Comparison of ENCODE assay signal across 19 cellular contexts in genomic region chr4:55291227-55291629, GRCh38. TPM values are rescaled to one million over a fixed set of nuclear protein-coding genes. Genes with fewer than 3 reads are reported as not detected.
DNase-seq lines count a peak whose midpoint lies in the region; ATAC-seq and TF ChIP-seq lines count a peak whose summit lies in the region.
"Had no signal": no experiment of that assay in that cellular context is flagged by ENCODE, and none has a peak within 500 bp of the region (broad histone marks: within the 10 kb centered on the region; RNA-seq: fewer than 3 reads in every experiment).

No MANE protein-coding gene starts in this region.

- H3K4me3 ChIP-seq in GM23338 (no peak overlapping the region), cardiac fibroblast (replicated peaks in 1 of 2; ENCODE audit: low read depth in 2 of 2, low read length in 2 of 2) (no peak overlapping the region), skeletal muscle cell (ENCODE audit: low read depth, low read length) (no peak overlapping the region)

- no peaks in the 10 kb centered on the region for H3K27me3 ChIP-seq in GM23338 (ENCODE audit: insufficient read depth)

- H3K4me3 Mint-ChIP-seq in GM23338 (no peak overlapping the region), T-cell (no peak overlapping the region)
- H3K4me3 Mint-ChIP-seq: activated B cell treated with CpG ODN at 0.5 μM for 24 hours; activated CD8-positive, alpha-beta T cell treated with anti-CD3 and anti-CD28 coated beads for 36 hours; activated T-cell treated with anti-CD3 and anti-CD28 coated beads, Interleukin-2, amount 50 U/mL, for 24 hours; stimulated activated effector memory CD8-positive, alpha-beta T cell treated with anti-CD3 and anti-CD28 coated beads, Interleukin-12 subunit alpha, Interleukin-12 subunit beta, amount 100 ng/mL, for 72 hours; T-helper 1 cell treated with Interleukin-12 subunit alpha and Interleukin-12 subunit beta and Interleukin-4 antibody, amounts not matched to agents 30 μg/mL and 1 μg/mL, for 36 hours had no signal

- no peaks in the 10 kb centered on the region; the same call in 1 of the 2 replicates for H3K4me1 ChIP-seq in GM23338 (ENCODE audit: insufficient read depth)

- H3K27me3 Mint-ChIP-seq in GM23338 (ENCODE audit: insufficient read depth, low read depth, poor library complexity) (no peaks in the 10 kb centered on the region), T-cell (peaks cover 13 to 14% of the 10 kb centered on the region in 2 donors)

- peak overlapping the region; percentile 38; the same call in 1 of the 2 replicates for H2AFZ ChIP-seq in GM23338

- H3K27ac Mint-ChIP-seq in GM23338 = peak overlapping the region; percentile 4; the same call in 1 of the 2 replicates
- no peak overlapping the region for H3K27ac Mint-ChIP-seq in T-cell
- H3K27ac Mint-ChIP-seq: activated B cell treated with CpG ODN at 0.5 μM for 24 hours; activated CD8-positive, alpha-beta T cell treated with anti-CD3 and anti-CD28 coated beads for 36 hours; activated T-cell treated with anti-CD3 and anti-CD28 coated beads, Interleukin-2, amount 50 U/mL, for 24 hours; stimulated activated effector memory CD8-positive, alpha-beta T cell treated with anti-CD3 and anti-CD28 coated beads, Interleukin-12 subunit alpha, Interleukin-12 subunit beta, amount 100 ng/mL, for 72 hours; T-helper 1 cell treated with Interleukin-12 subunit alpha and Interleukin-12 subunit beta and Interleukin-4 antibody, amounts not matched to agents 30 μg/mL and 1 μg/mL, for 36 hours had no signal

- no peaks in the 10 kb centered on the region; the same call in 1 of the 2 replicates for H3K36me3 ChIP-seq in GM23338 (ENCODE audit: insufficient read depth)

- intact Hi-C loops in left cardiac atrium (cut with DNase I) = no loop called here

- no peaks in the 10 kb centered on the region for H3K9me2 ChIP-seq in GM23338 (ENCODE audit: insufficient read depth)

- ATAC-seq in GM23338 (no peak), left cardiac atrium (peak; percentile 47 to 95), T-cell (replicated peaks in 1 of 4) (no peak), GM18502 (IDR thresholded peaks at IDR 0.05; ENCODE audit: poor library complexity, unreplicated experiment) (no peak), GM21786 (IDR thresholded peaks at IDR 0.05; ENCODE audit: unreplicated experiment) (no peak), GM21360 (IDR thresholded peaks at IDR 0.05; ENCODE audit: unreplicated experiment) (no peak)
- ATAC-seq: activated CD8-positive, alpha-beta T cell treated with anti-CD3 and anti-CD28 coated beads for 36 hours; left lobe of liver had no signal

- TF ChIP-seq CTCF in GM23338 (conservative IDR thresholded peaks at IDR 0.05; ENCODE audit: low read depth in 2 of 2) (no peak), cardiac fibroblast (IDR thresholded peaks at IDR 0.05; ENCODE audit: low read depth, low read length) (no peak)

- H3K4me2 ChIP-seq in GM23338 = no peak overlapping the region

- POLR2A ChIA-PET in T-cell (lab: Charles Lee) = no interaction called here

- H3F3A ChIP-seq in GM23338 (replicated peaks; ENCODE audit: low read depth) = no peaks in the 10 kb centered on the region

- CTCF ChIA-PET in T-cell (lab: Charles Lee) = no interaction called here

- H4K20me1 ChIP-seq in GM23338 (replicated peaks; ENCODE audit: insufficient read depth) = no peaks in the 10 kb centered on the region

- H3K9me3 Mint-ChIP-seq in GM23338 (no peaks in the 10 kb centered on the region), T-cell (no peaks in the 10 kb centered on the region)
- H3K9me3 Mint-ChIP-seq: activated B cell treated with CpG ODN at 0.5 μM for 24 hours; activated CD8-positive, alpha-beta T cell treated with anti-CD3 and anti-CD28 coated beads for 36 hours; activated T-cell treated with anti-CD3 and anti-CD28 coated beads, Interleukin-2, amount 50 U/mL, for 24 hours; stimulated activated effector memory CD8-positive, alpha-beta T cell treated with anti-CD3 and anti-CD28 coated beads, Interleukin-12 subunit alpha, Interleukin-12 subunit beta, amount 100 ng/mL, for 72 hours; T-helper 1 cell treated with Interleukin-12 subunit alpha and Interleukin-12 subunit beta and Interleukin-4 antibody, amounts not matched to agents 30 μg/mL and 1 μg/mL, for 36 hours had no signal

- no peak for DNase-seq in GM23338 (ENCODE audit: low spot score)
- peak; percentile 33 to 62 for DNase-seq in cardiac fibroblast (ENCODE audit: low read depth in 2 of 2)
- DNase-seq in left cardiac atrium = peak; percentile 53
- peak; percentile 10 for DNase-seq in skeletal muscle cell (ENCODE audit: low read depth)
- no peak for DNase-seq in T-cell
- DNase-seq: activated B cell treated with CpG ODN at 0.5 μM for 24 hours; activated CD8-positive, alpha-beta T cell treated with anti-CD3 and anti-CD28 coated beads for 36 hours; activated naive CD4-positive, alpha-beta T cell treated with Interleukin-2 at 50 U/mL for 16 hours; activated T-cell treated with anti-CD3 and anti-CD28 coated beads, Interleukin-2, amount 50 U/mL, for 24 hours; Kasumi-1; NCI-H1105; NCI-H2081 treated with DMSO at 0.1 percent for 48 hours; SHP77 had no signal

- H3K36me3 Mint-ChIP-seq in GM23338 (ENCODE audit: low read depth) (no peaks in the 10 kb centered on the region), T-cell (no peaks in the 10 kb centered on the region)
- H3K36me3 Mint-ChIP-seq: stimulated activated effector memory CD8-positive, alpha-beta T cell treated with anti-CD3 and anti-CD28 coated beads, Interleukin-12 subunit alpha, Interleukin-12 subunit beta, amount 100 ng/mL, for 72 hours had no signal

- no peaks in the 10 kb centered on the region for H3K79me2 ChIP-seq in GM23338 (replicated peaks; ENCODE audit: insufficient read depth)

- no peak overlapping the region for H3K27ac ChIP-seq in GM23338 (ENCODE audit: low read depth)

- peaks cover 10% of the 10 kb centered on the region for H3K4me1 Mint-ChIP-seq in GM23338
- H3K4me1 Mint-ChIP-seq in T-cell = no peaks in the 10 kb centered on the region
- H3K4me1 Mint-ChIP-seq: activated B cell treated with CpG ODN at 0.5 μM for 24 hours; stimulated activated effector memory CD8-positive, alpha-beta T cell treated with anti-CD3 and anti-CD28 coated beads, Interleukin-12 subunit alpha, Interleukin-12 subunit beta, amount 100 ng/mL, for 72 hours had no signal

TF ChIP-seq in GM23338, 12 proteins besides CTCF, POLR2A, EP300 and RAD21 (continues in another document):
- TF ChIP-seq ZNF462 (CRISPR knock-in tag; IDR thresholded peaks at IDR 0.05) = no peak
- no peak for TF ChIP-seq ZNF331 (CRISPR knock-in tag; IDR thresholded peaks at IDR 0.05; ENCODE audit: low read depth)

RNA-seq across cellular contexts. Expression of gene SRD5A3, which starts 54.8 kb away (rescaled TPM):
- total RNA-seq in GM23338 (2014; rRNA removed; shearing (Covaris generic)) = 23.0 and 34.4 TPM in 2 replicates
- 48.7 and 49.9 TPM in 2 replicates for polyA plus RNA-seq in GM23338 (2016; fragmentation: Nextera tagmentation; extraction: Ambion mirVana)
- total RNA-seq in left cardiac atrium (10 to 100 TPM; 10.9 to 13.5 TPM), T-cell (1 to 10 TPM; 3.6 to 6.8 (median 4.1) TPM)

Comparison
In these comparisons a context has a peak if more than half of its experiments do, and no peak if none do; other contexts are left out.
1. ATAC-seq: peak in left cardiac atrium (2 of 2); none in GM23338 (single experiment), T-cell (0 of 4), GM18502 (single experiment), GM21786 (single experiment) and GM21360 (single experiment).
2. DNase-seq: peak in cardiac fibroblast (2 of 2), left cardiac atrium (single experiment) and skeletal muscle cell (single experiment); none in GM23338 (single experiment) and T-cell (0 of 34).